Comparison of ENCODE assay signal across 14 cellular contexts in the genomic region with DNA sequence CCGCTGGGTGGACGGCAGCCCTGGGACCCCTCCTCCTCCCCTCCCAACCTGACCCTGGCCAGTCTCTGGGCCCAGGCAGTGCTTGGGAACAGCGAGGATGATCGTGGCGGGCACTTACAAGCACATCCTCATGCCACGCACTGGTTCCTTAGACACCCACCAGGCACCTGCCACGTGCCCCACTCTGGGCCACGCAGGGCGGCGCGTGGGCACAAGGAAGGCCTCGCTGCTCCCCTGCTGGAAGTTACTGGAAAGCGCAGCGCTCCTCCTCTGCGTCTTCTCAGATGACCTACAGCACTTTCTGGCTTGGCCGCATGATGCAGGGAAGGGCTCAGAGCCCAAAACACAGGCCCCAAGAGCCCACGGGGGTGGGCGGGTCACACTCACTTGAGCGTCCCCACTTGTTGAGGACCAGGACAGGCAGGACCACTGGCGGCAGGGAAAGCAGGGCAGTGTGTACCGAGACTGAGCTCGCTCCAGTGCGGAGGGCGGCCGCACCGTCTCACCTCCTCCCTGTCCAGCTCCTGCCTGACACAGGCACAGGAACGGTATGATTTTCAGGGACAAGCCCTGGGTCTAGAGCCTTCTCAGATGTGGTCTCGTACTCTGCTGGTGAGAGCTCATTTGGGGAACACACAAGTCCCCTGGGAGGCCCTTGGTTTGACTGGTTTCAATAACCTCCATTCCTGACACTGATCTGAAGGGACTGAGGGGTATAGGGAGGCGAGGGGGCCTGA.
A peak's percentile ranks its signal among the peaks of the same experiment; 100 is the strongest.
DNase-seq lines count a peak whose midpoint lies in the region; ATAC-seq lines count a peak whose summit lies in the region.
"Had no signal": no experiment of that assay in that cellular context is flagged by ENCODE, and none has a peak within 500 bp of the region (broad histone marks: within the 10 kb centered on the region; RNA-seq: fewer than 3 reads in every experiment).

No MANE protein-coding gene starts in this region.

- no peak overlapping the region for H2BK120ac ChIP-seq in neuronal stem cell (ENCODE audit: low read depth, low read length)

- no peak overlapping the region for H3K4ac ChIP-seq in neuronal stem cell (ENCODE audit: low read length)

- H3K14ac ChIP-seq in neuronal stem cell (ENCODE audit: low read length), result no peak overlapping the region

- H3K4me1 ChIP-seq in neuronal stem cell (ENCODE audit: control insufficient read depth in 2 of 2, insufficient read depth in 1 of 2, low read depth in 1 of 2, low read length in 2 of 2), result peaks cover 0 to 2% of the 10 kb centered on the region in 2 donors
- H3K4me1 ChIP-seq: esophagus muscularis mucosa, transverse colon had no signal

- no peak overlapping the region for H2BK15ac ChIP-seq in neuronal stem cell (ENCODE audit: low read length)

- H2BK5ac ChIP-seq in neuronal stem cell (ENCODE audit: low read length), result no peak overlapping the region

- no peaks in the 10 kb centered on the region for H3K27me3 ChIP-seq in neuronal stem cell (ENCODE audit: control insufficient read depth in 3 of 3, insufficient read depth in 3 of 3, low read depth in 1 of 3, low read length in 3 of 3)
- H3K27me3 ChIP-seq: esophagus muscularis mucosa, right lobe of liver, transverse colon had no signal

- no peak overlapping the region for H2BK12ac ChIP-seq in neuronal stem cell (ENCODE audit: low read length)

- H3K36me3 ChIP-seq in neuronal stem cell (replicated peaks in 1 of 2; ENCODE audit: control insufficient read depth in 2 of 2, insufficient read depth in 2 of 2, low read length in 2 of 2), result peaks cover 30 to 67% of the 10 kb centered on the region in 2 donors
- H3K36me3 ChIP-seq: right lobe of liver, transverse colon had no signal

- H3K18ac ChIP-seq in neuronal stem cell (ENCODE audit: low read length), result no peak overlapping the region

- no peak overlapping the region for H3K9ac ChIP-seq in neuronal stem cell (ENCODE audit: low read depth, low read length, poor library complexity)

- H3K9me3 ChIP-seq in neuronal stem cell (replicated peaks in 1 of 2; ENCODE audit: control insufficient read depth in 2 of 2, insufficient read depth in 1 of 2, low read depth in 1 of 2, low read length in 2 of 2), result no peaks in the 10 kb centered on the region
- H3K9me3 ChIP-seq: esophagus muscularis mucosa, right lobe of liver, transverse colon had no signal

- H3K23ac ChIP-seq in neuronal stem cell (ENCODE audit: low read depth, low read length, poor library complexity), result peak overlapping the region; percentile 29

- H3K79me1 ChIP-seq in neuronal stem cell (ENCODE audit: low read depth, low read length), result no peaks in the 10 kb centered on the region

- H2AFZ ChIP-seq in neuronal stem cell (ENCODE audit: low read length), result no peak overlapping the region

- no peak overlapping the region for H3K27ac ChIP-seq in neuronal stem cell (replicated peaks; ENCODE audit: low read length)
- H3K27ac ChIP-seq: esophagus muscularis mucosa, right lobe of liver, transverse colon had no signal

- peak overlapping the region in 1 of 2 donors; percentile 24 for H3K4me3 ChIP-seq in neuronal stem cell (ENCODE audit: low read length in 2 of 2)
- H3K4me3 ChIP-seq: esophagus muscularis mucosa, right lobe of liver, transverse colon had no signal

- no peak overlapping the region for H2AK5ac ChIP-seq in neuronal stem cell (ENCODE audit: low read depth, low read length)

- H4K91ac ChIP-seq in neuronal stem cell (ENCODE audit: low read depth, low read length, poor library complexity), result no peak overlapping the region

- H4K8ac ChIP-seq in neuronal stem cell (ENCODE audit: low read depth, low read length), result no peak overlapping the region

- no peak overlapping the region for H3K4me2 ChIP-seq in neuronal stem cell (ENCODE audit: insufficient read depth, low read length, poor library complexity, severe bottlenecking)

- WGBS in neuronal stem cell (ENCODE audit: extremely low coverage in 2 of 2, insufficient read length in 2 of 2, insufficient replicate concordance in 1 of 2), 2 donors, result no CpG with 5 or more reads among the region's 29 CpGs

- no peak for DNase-seq in neuronal stem cell (ENCODE audit: low spot score)
- DNase-seq in EL, result no peak
- DNase-seq in DMS 273 treated with DMSO at 0.1 percent for 48 hours (lab: John Stamatoyannopoulos, UW), result no peak
- DNase-seq in midbrain (lab: John Stamatoyannopoulos, UW), result no peak
- no peak for DNase-seq in 8988T
- DNase-seq: NCI-H446, Right ventricle myocardium superior, transverse colon had no signal

- ATAC-seq in GM18502 (IDR thresholded peaks at IDR 0.05; ENCODE audit: poor library complexity, unreplicated experiment) (peak; percentile 86), GM21717 (IDR thresholded peaks at IDR 0.05; ENCODE audit: unreplicated experiment) (peak; percentile 64), HG03196 (IDR thresholded peaks at IDR 0.05; ENCODE audit: unreplicated experiment) (peak; percentile 53)
- ATAC-seq: activated CD4-positive, CD25-positive, alpha-beta regulatory T cell treated with anti-CD3 and anti-CD28 coated beads, Interleukin-2, amount 50 U/mL, for 24 hours had no signal
